Comparison of ENCODE assay signal across 15 cellular contexts in the genomic region with DNA sequence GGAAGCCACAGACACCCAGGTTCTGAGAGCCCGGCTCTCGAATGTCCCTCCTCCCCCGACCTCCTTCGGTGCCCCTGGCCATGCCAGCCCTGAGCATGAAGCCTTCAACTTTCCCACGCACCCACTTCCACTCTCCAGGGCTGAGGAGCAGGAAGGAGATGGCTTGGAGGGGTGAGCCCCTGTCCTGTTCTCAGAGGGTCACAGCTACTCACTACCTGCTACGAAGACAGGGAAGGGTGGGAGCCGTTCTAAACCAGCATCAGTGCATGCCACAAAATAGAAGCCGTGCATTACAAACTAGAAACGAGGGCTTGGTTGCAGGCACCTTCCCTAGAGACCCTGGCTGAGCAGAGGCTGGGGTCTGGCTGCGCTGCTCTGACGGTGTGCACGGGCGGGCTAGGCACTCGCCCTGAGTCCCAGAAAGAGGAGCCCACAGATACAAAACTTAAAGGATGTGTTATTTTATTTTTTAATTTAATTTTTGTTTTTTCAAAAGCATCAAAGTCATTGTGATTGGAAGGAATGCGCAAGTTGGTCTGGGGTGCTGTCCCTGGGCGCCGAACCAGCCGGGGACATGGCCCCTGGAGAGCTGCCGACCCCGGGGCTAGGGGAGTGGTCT. TPM values are rescaled to one million over a fixed set of nuclear protein-coding genes. Genes with fewer than 3 reads are reported as not detected.
DNase-seq lines count a peak whose midpoint lies in the region; ATAC-seq and TF ChIP-seq lines count a peak whose summit lies in the region.
"Had no signal": no experiment of that assay in that cellular context is flagged by ENCODE, and none has a peak within 500 bp of the region (broad histone marks: within the 10 kb centered on the region; RNA-seq: fewer than 3 reads in every experiment).

No MANE protein-coding gene starts in this region.

- no peaks in the 10 kb centered on the region for H3K36me3 Mint-ChIP-seq in nephron (ENCODE audit: low read depth)
- H3K36me3 Mint-ChIP-seq: activated naive CD4-positive, alpha-beta T cell treated with anti-CD3 and anti-CD28 coated beads, Interleukin-2, amount 50 U/mL, for 72 hours; CD14-positive monocyte had no signal

- no peak overlapping the region for H3K4me3 ChIP-seq in DND-41 (ENCODE audit: low read depth in 1 of 2, low read length in 2 of 2)
- H3K4me3 ChIP-seq in Karpas-422 (ENCODE audit: low read length), result no peak overlapping the region
- H3K4me3 ChIP-seq in coronary artery, result peak overlapping the region; percentile 62
- no peak overlapping the region for H3K4me3 ChIP-seq in upper lobe of left lung

- H3K27me3 Mint-ChIP-seq in nephron (ENCODE audit: low read depth), result peaks cover 33% of the 10 kb centered on the region

- peak overlapping the region; percentile 79 for H3K4me2 ChIP-seq in DND-41 (ENCODE audit: insufficient read depth, low read length)
- peak overlapping the region; percentile 68 for H3K4me2 ChIP-seq in Karpas-422 (ENCODE audit: low read depth, low read length, poor library complexity, severe bottlenecking)

- H4K20me1 ChIP-seq in DND-41 (ENCODE audit: insufficient read depth, low read length), result no peaks in the 10 kb centered on the region
- H4K20me1 ChIP-seq in Karpas-422 (ENCODE audit: insufficient read depth, low read depth, low read length), result no peaks in the 10 kb centered on the region

- TF ChIP-seq CTCF in DND-41 (IDR thresholded peaks at IDR 0.05; ENCODE audit: borderline replicate concordance, extremely low read depth, low read length, poor library complexity, severe bottlenecking) (no peak), coronary artery (IDR thresholded peaks at IDR 0.05) (no peak), nephron (IDR thresholded peaks at IDR 0.05; ENCODE audit: unreplicated experiment in 3 of 3) (no peak), upper lobe of left lung (IDR thresholded peaks at IDR 0.05) (no peak)

- H3K79me2 ChIP-seq in DND-41 (ENCODE audit: insufficient read depth, low read length), result no peaks in the 10 kb centered on the region
- no peaks in the 10 kb centered on the region for H3K79me2 ChIP-seq in Karpas-422 (ENCODE audit: low read length)

- peaks cover 16% of the 10 kb centered on the region for H3K4me1 Mint-ChIP-seq in nephron

- ATAC-seq in DND-41 (ENCODE audit: insufficient read depth, low read depth) (no peak), HG03108 (IDR thresholded peaks at IDR 0.05; ENCODE audit: unreplicated experiment) (no peak), GM18520 (IDR thresholded peaks at IDR 0.05; ENCODE audit: unreplicated experiment) (no peak), upper lobe of left lung (ENCODE audit: low FRiP score in 2 of 2) (no peak)

- H3K9ac ChIP-seq in DND-41 (ENCODE audit: low read depth, low read length) (peak overlapping the region; percentile 68; the same call in 1 of the 2 replicates), Karpas-422 (ENCODE audit: low read length) (no peak overlapping the region)

- H2AFZ ChIP-seq in DND-41 (ENCODE audit: low read depth, low read length) (no peak overlapping the region), Karpas-422 (ENCODE audit: low read length) (no peak overlapping the region)

- H3K27me3 ChIP-seq in DND-41 (ENCODE audit: insufficient read depth, low read length, poor library complexity) (no peaks in the 10 kb centered on the region), Karpas-422 (ENCODE audit: low read length) (no peaks in the 10 kb centered on the region), upper lobe of left lung (no peaks in the 10 kb centered on the region)

- peak overlapping the region in 2 of 3 experiments; percentile 72 for H3K4me3 Mint-ChIP-seq in nephron

- H3K27ac Mint-ChIP-seq in nephron, result peak overlapping the region; percentile 67 to 94 (median 81)
- H3K27ac Mint-ChIP-seq: CD14-positive monocyte had no signal

- WGBS in upper lobe of left lung, 2 donors, result 46 to 56% methylated on average over 19 to 20 of the region's 20 CpGs

- TF ChIP-seq POLR2A in upper lobe of left lung (IDR thresholded peaks at IDR 0.05), result no peak

- peaks cover 5% of the 10 kb centered on the region for H3K9me3 Mint-ChIP-seq in nephron
- H3K9me3 Mint-ChIP-seq: activated naive CD4-positive, alpha-beta T cell treated with anti-CD3 and anti-CD28 coated beads, Interleukin-2, amount 50 U/mL, for 72 hours had no signal

- no peak for TF ChIP-seq EP300 in upper lobe of left lung (IDR thresholded peaks at IDR 0.05)

- H3K9me2 ChIP-seq in Karpas-422 (replicated peaks; ENCODE audit: insufficient read depth, low read length), result no peaks in the 10 kb centered on the region

- H3K27ac ChIP-seq in DND-41 (ENCODE audit: low read length), result no peak overlapping the region
- no peak overlapping the region for H3K27ac ChIP-seq in Karpas-422 (ENCODE audit: low read length)
- H3K27ac ChIP-seq in coronary artery, result no peak overlapping the region
- no peak overlapping the region for H3K27ac ChIP-seq in upper lobe of left lung

- H3K4me1 ChIP-seq in DND-41 (ENCODE audit: insufficient read depth, low read length) (peaks cover 22% of the 10 kb centered on the region), Karpas-422 (ENCODE audit: low read length) (peaks cover 7% of the 10 kb centered on the region), upper lobe of left lung (peaks cover 5 to 16% (median 13%) of the 10 kb centered on the region in 4 donors)

- H3K9me3 ChIP-seq in DND-41 (ENCODE audit: insufficient read depth, low read length, severe bottlenecking) (no peaks in the 10 kb centered on the region), Karpas-422 (ENCODE audit: low read length) (no peaks in the 10 kb centered on the region), upper lobe of left lung (no peaks in the 10 kb centered on the region)
- H3K9me3 ChIP-seq: gastroesophageal sphincter had no signal

- no peak for DNase-seq in DND-41
- DNase-seq in Karpas-422, result no peak
- DNase-seq in coronary artery (ENCODE audit: low spot score), result peak; percentile 65
- no peak for DNase-seq in NCI-H2171 (lab: John Stamatoyannopoulos, UW)
- no peak for DNase-seq in upper lobe of left lung
- DNase-seq: NCI-H187 treated with DMSO at 0.1 percent for 48 hours, SIG-M5 had no signal

- H3K36me3 ChIP-seq in DND-41 (ENCODE audit: insufficient read depth, low read length) (no peaks in the 10 kb centered on the region), Karpas-422 (ENCODE audit: insufficient read depth, low read length) (no peaks in the 10 kb centered on the region), upper lobe of left lung (no peaks in the 10 kb centered on the region)
- H3K36me3 ChIP-seq: gastroesophageal sphincter had no signal

RNA-seq across cellular contexts. Expression of a gene that starts 4.2 kb away (rescaled TPM):
- total RNA-seq in Karpas-422 (2014; rRNA removed; shearing (Covaris generic); ENCODE audit: low replicate concordance), result not detected in 2 replicates
- total RNA-seq in upper lobe of left lung, result not detected
- total RNA-seq: activated CD8-positive, alpha-beta memory T cell treated with anti-CD3 and anti-CD28 coated beads for 36 hours; activated naive CD4-positive, alpha-beta T cell treated with anti-CD3 and anti-CD28 coated beads, Interleukin-2, amount 50 U/mL, for 72 hours; gastroesophageal sphincter; mononuclear cell had no signal

RNA-seq across cellular contexts. Expression of a gene that starts 57.6 kb away (rescaled TPM):
- total RNA-seq in Karpas-422 (2014; rRNA removed; shearing (Covaris generic); ENCODE audit: low replicate concordance), result not detected in 2 replicates
- 10 to 100 TPM in 4 of 6 donors, 1 to 10 TPM in 2; 8.7 to 28.3 (median 14.2) TPM for total RNA-seq in upper lobe of left lung
